Comparison of ENCODE assay signal across 13 cellular contexts in the genomic region with DNA sequence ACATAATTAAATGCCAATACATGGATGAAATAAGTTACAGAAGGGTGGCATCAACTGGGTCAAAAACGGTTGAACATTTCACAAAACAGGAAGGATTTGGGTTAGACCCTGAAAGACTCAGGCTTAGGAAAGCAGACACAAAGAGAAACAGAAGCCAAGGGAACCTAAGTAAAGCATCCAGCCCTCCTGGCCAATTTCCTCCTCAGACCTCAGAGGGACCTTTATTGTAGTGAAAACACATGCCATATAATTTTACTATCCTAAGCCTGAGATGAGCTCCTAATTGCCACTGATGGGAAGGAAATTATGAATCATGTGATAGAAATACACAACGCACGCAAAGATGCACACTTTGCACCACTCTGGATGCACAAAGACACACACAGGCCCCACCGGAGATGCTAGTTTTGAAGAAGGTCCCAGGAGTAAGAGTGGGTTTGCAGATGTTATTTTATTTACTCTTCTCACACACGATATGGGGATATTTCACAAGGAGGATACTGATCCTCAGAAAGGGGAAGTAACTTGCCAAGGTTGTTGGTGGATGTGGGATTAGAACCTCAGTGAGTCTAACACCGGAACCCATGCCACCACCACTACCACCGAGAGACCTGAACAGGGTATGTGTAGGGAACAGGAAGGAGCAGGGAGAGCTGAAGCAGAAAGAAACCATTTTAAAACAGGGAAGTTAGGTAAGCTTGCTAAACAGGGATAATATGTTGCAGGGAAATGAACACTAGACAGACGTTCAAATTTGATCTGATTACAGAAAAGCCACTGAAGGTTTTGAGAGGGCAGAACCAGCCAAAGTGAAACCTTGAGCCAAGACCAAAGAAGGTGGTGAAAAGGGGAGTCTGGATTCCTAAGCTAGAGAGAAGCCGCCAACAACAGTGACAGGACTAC. TPM values are rescaled to one million over a fixed set of nuclear protein-coding genes. Genes with fewer than 3 reads are reported as not detected.
DNase-seq lines count a peak whose midpoint lies in the region; FAIRE-seq and TF ChIP-seq lines count a peak whose summit lies in the region.
"Had no signal": no experiment of that assay in that cellular context is flagged by ENCODE, and none has a peak within 500 bp of the region (broad histone marks: within the 10 kb centered on the region; RNA-seq: fewer than 3 reads in every experiment).

No MANE protein-coding gene starts in this region.

- no peaks in the 10 kb centered on the region for H3K9me3 ChIP-seq in Loucy (ENCODE audit: insufficient read depth, low read depth, low read length)
- no peaks in the 10 kb centered on the region for H3K9me3 ChIP-seq in small intestine (ENCODE audit: control insufficient read depth, low read depth)
- H3K9me3 ChIP-seq: vagina had no signal

- H3K4me3 ChIP-seq in Loucy (ENCODE audit: low read length, poor library complexity, severe bottlenecking) (peak overlapping the region; percentile 23), small intestine (ENCODE audit: low read depth in 1 of 2, low read length in 2 of 2) (no peak overlapping the region), coronary artery (no peak overlapping the region)
- H3K4me3 ChIP-seq: vagina had no signal

- DNase-seq in NCI-H510A treated with DMSO at 0.1 percent for 48 hours (lab: John Stamatoyannopoulos, UW) (peak; percentile 64), NCI-H510A (lab: John Stamatoyannopoulos, UW) (no peak), UCSD-AML1 (lab: John Stamatoyannopoulos, UW; ENCODE audit: unreplicated experiment) (peak; percentile 60), small intestine (peak; percentile 21), HUDEP-2 (lab: John Stamatoyannopoulos, UW; ENCODE audit: unreplicated experiment in 76 of 76) (no peak), coronary artery (ENCODE audit: low spot score) (no peak), AG20443 (ENCODE audit: low spot score) (no peak)
- DNase-seq: kidney, T1000 had no signal

- peak overlapping the region; percentile 59 for H3K4me2 ChIP-seq in Loucy (ENCODE audit: low read depth, low read length, poor library complexity, severe bottlenecking)

- H3K79me2 ChIP-seq in Loucy (ENCODE audit: insufficient read depth, low read length), result no peaks in the 10 kb centered on the region

- no peaks in the 10 kb centered on the region for H3K9me2 ChIP-seq in Loucy (replicated peaks; ENCODE audit: low read depth, low read length)

- H3F3A ChIP-seq in Loucy (ENCODE audit: low read depth), result no peaks in the 10 kb centered on the region

- no peak overlapping the region for H3K9ac ChIP-seq in Loucy (ENCODE audit: low read depth, low read length, poor library complexity, severe bottlenecking)

- H3K4me1 ChIP-seq in Loucy (ENCODE audit: insufficient read depth, low read length, poor library complexity, severe bottlenecking) (peaks cover 14% of the 10 kb centered on the region), small intestine (ENCODE audit: control insufficient read depth in 2 of 2, insufficient read depth in 1 of 2, low read depth in 1 of 2, low read length in 1 of 2) (peaks cover 0 to 7% of the 10 kb centered on the region in 2 donors)
- H3K4me1 ChIP-seq: vagina had no signal

- TF ChIP-seq CTCF in Loucy (conservative IDR thresholded peaks at IDR 0.05; ENCODE audit: low read length) (no peak), coronary artery (IDR thresholded peaks at IDR 0.05) (no peak)

- no peaks in the 10 kb centered on the region for H4K20me1 ChIP-seq in Loucy (ENCODE audit: insufficient read depth, low read length, poor library complexity, severe bottlenecking)

- H3K36me3 ChIP-seq in Loucy (ENCODE audit: insufficient read depth, low read length), result no peaks in the 10 kb centered on the region
- H3K36me3 ChIP-seq in small intestine (ENCODE audit: control insufficient read depth in 2 of 2, insufficient read depth in 2 of 2, low read length in 2 of 2), result no peaks in the 10 kb centered on the region
- H3K36me3 ChIP-seq: vagina had no signal

- H3K27me3 ChIP-seq in Loucy (ENCODE audit: insufficient read depth, low read length, poor library complexity, severe bottlenecking) (no peaks in the 10 kb centered on the region), small intestine (ENCODE audit: control insufficient read depth in 2 of 2, insufficient read depth in 2 of 2, low read length in 2 of 2) (no peaks in the 10 kb centered on the region)
- H3K27me3 ChIP-seq: vagina had no signal

- H3K27ac ChIP-seq in small intestine (ENCODE audit: low read depth in 1 of 2, low read length in 1 of 2) (peak overlapping the region in 1 of 2 donors; percentile 50), coronary artery (no peak overlapping the region)
- H3K27ac ChIP-seq: vagina had no signal

- WGBS in small intestine, 3 donors, result 47 to 54% (median 47%) methylated on average over 9 of the region's 9 CpGs

- FAIRE-seq in small intestine (lab: Jason Lieb, UNC), result no peak
- FAIRE-seq: kidney had no signal

- H2AFZ ChIP-seq in Loucy (ENCODE audit: low read length), result peak overlapping the region; percentile 86

RNA-seq across cellular contexts. Expression of a gene that starts 11.8 kb away (rescaled TPM):
- polyA plus RNA-seq in small intestine, result under 1 TPM in 1 of 3 donors, not detected in 2; 0.24 TPM
- polyA plus RNA-seq: AG04450, neural cell had no signal

RNA-seq across cellular contexts. Expression of a gene that starts 29.3 kb away (rescaled TPM):
- polyA plus RNA-seq in small intestine, result 10 to 100 TPM in 2 of 3 donors, 1 to 10 TPM in 1; 8.5 to 45.8 (median 14.1) TPM
- polyA plus RNA-seq: AG04450, neural cell had no signal

RNA-seq across cellular contexts. Expression of a gene that starts 59.9 kb away (rescaled TPM):
- not detected for polyA plus RNA-seq in small intestine
- polyA plus RNA-seq: AG04450, neural cell had no signal

Comparison
In these comparisons a context has a peak if more than half of its experiments do, and no peak if none do; other contexts are left out.
1. DNase-seq: peak in NCI-H510A treated with DMSO at 0.1 percent for 48 hours (single experiment), UCSD-AML1 (single experiment) and small intestine (single experiment); none in NCI-H510A (single experiment), HUDEP-2 (0 of 76), coronary artery (single experiment) and AG20443 (single experiment).